In the genomic region with DNA sequence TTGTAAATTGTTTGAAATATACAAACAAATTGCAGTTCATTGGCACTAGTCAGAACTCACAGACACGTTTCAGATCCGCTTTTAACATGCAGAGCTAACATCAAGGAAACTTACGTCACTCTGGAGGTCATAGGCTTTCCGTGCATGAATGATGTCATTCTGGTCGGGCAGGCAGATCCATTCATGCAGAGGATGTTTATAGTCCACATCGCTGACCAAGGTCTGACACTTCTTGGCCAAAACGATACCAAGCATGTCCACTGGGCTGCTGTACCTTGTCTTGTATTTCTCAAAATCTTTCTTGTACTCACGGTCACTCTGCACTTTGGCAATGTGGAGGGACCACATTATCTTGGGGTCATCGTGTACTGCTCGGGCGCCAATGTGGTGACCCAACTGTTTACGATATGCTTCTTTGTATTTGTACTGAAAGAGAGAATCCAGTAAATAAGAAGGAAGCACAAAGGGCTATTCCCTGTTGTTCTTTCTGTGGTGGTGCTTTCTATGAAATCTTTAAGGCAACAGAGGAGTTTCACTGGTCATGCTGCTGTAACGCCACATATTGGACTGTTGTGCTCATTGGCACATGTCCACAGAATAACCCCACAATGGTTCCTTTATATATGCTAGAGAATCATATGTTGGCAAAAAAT, we compare ENCODE assay signal across 13 cellular contexts.
DNase-seq lines count a peak whose midpoint lies in the region; ATAC-seq and TF ChIP-seq lines count a peak whose summit lies in the region.
"Had no signal": no experiment of that assay in that cellular context is flagged by ENCODE, and none has a peak within 500 bp of the region (broad histone marks: within the 10 kb centered on the region; RNA-seq: fewer than 3 reads in every experiment).

No MANE protein-coding gene starts in this region.

- H3K36me3 ChIP-seq in HEK293 (ENCODE audit: control insufficient read depth in 2 of 2, insufficient read depth in 1 of 2, low read length in 2 of 2) (no peaks in the 10 kb centered on the region), Panc1 (ENCODE audit: control insufficient read depth, insufficient read depth, low read length) (no peaks in the 10 kb centered on the region), WERI-Rb-1 (no peaks in the 10 kb centered on the region)
- H3K36me3 ChIP-seq: lower lobe of right lung had no signal

- intact Hi-C loops in Panc1 (cut with micrococcal nuclease; ENCODE audit: unreplicated experiment): no loop called here

- H3K27me3 ChIP-seq in Panc1 (ENCODE audit: control insufficient read depth, insufficient read depth, low read length) (peaks cover 6% of the 10 kb centered on the region), WERI-Rb-1 (ENCODE audit: insufficient read depth, low read depth, severe bottlenecking) (no peaks in the 10 kb centered on the region)

- CTCF ChIA-PET in HEK293 (lab: Yijun Ruan, JAX) (no interaction called here), Panc1 (lab: Charles Lee) (no interaction called here)

- no peak for DNase-seq in Panc1 (ENCODE audit: low read depth, low spot score)
- DNase-seq in epithelial cell of esophagus (ENCODE audit: low read depth): peak; percentile 14
- no peak for DNase-seq in progenitor cell of endocrine pancreas (ENCODE audit: low spot score, unreplicated experiment)
- DNase-seq in DMS 273 (lab: John Stamatoyannopoulos, UW; ENCODE audit: unreplicated experiment): no peak
- no peak for DNase-seq in WERI-Rb-1
- no peak for DNase-seq in mesothelial cell of epicardium (ENCODE audit: low spot score in 2 of 2, unreplicated experiment in 2 of 2)
- DNase-seq in activated T-cell treated with anti-CD3 and anti-CD28 coated beads, Interleukin-2, amount 50 U/mL, for 72 hours: no peak
- DNase-seq: activated CD4-positive, alpha-beta memory T cell treated with anti-CD3 and anti-CD28 coated beads, Interleukin-2, amount 10 ng/mL, durations not matched to agents 7 days and 5 days; activated naive CD4-positive, alpha-beta T cell treated with anti-CD3 and anti-CD28 coated beads, Interleukin-2, amount 10 ng/mL, durations not matched to agents 7 days and 5 days; COR-L47; cortex of kidney; lower lobe of right lung had no signal

- H3K27me3 Mint-ChIP-seq in progenitor cell of endocrine pancreas: no peaks in the 10 kb centered on the region
- H3K27me3 Mint-ChIP-seq in mesothelial cell of epicardium (ENCODE audit: low read depth): no peaks in the 10 kb centered on the region
- no peaks in the 10 kb centered on the region for H3K27me3 Mint-ChIP-seq in activated T-cell treated with anti-CD3 and anti-CD28 coated beads, Interleukin-2, amount 50 U/mL, for 72 hours (ENCODE audit: low read depth)
- H3K27me3 Mint-ChIP-seq: activated naive CD4-positive, alpha-beta T cell treated with anti-CD3 and anti-CD28 coated beads, Interleukin-2, amount 10 ng/mL, durations not matched to agents 7 days and 5 days had no signal

- no TSS peak for BruUV-seq in Panc1 (replicated peaks; lab: Mats Ljungman, UMichigan)

- H3K4me1 ChIP-seq in HEK293 (ENCODE audit: control insufficient read depth, insufficient read depth, low read length) (no peaks in the 10 kb centered on the region), Panc1 (ENCODE audit: control insufficient read depth, insufficient read depth, low read length) (no peaks in the 10 kb centered on the region; the same call in 1 of the 2 replicates)
- H3K4me1 ChIP-seq: lower lobe of right lung had no signal

- H3K4me3 Mint-ChIP-seq in progenitor cell of endocrine pancreas (ENCODE audit: low read depth) (no peak overlapping the region), mesothelial cell of epicardium (no peak overlapping the region)
- no peak overlapping the region for H3K4me3 Mint-ChIP-seq in activated T-cell treated with anti-CD3 and anti-CD28 coated beads, Interleukin-2, amount 50 U/mL, for 72 hours
- H3K4me3 Mint-ChIP-seq: activated CD4-positive, alpha-beta memory T cell treated with anti-CD3 and anti-CD28 coated beads, Interleukin-2, amount 10 ng/mL, durations not matched to agents 7 days and 5 days; activated naive CD4-positive, alpha-beta T cell treated with anti-CD3 and anti-CD28 coated beads, Interleukin-2, amount 10 ng/mL, durations not matched to agents 7 days and 5 days had no signal

- TF ChIP-seq CTCF in HEK293 (tag by site-specific recombination; IDR thresholded peaks at IDR 0.05) (no peak), Panc1 (IDR thresholded peaks at IDR 0.05) (no peak), epithelial cell of esophagus (IDR thresholded peaks at IDR 0.05; ENCODE audit: insufficient read depth, low read depth, low read length, missing control alignments) (no peak), progenitor cell of endocrine pancreas (IDR thresholded peaks at IDR 0.05; ENCODE audit: unreplicated experiment) (no peak), WERI-Rb-1 (IDR thresholded peaks at IDR 0.05; ENCODE audit: low read depth, low read length) (no peak), mesothelial cell of epicardium (IDR thresholded peaks at IDR 0.05; ENCODE audit: unreplicated experiment) (no peak)

- H3K9me3 ChIP-seq in HEK293 (ENCODE audit: control insufficient read depth, insufficient read depth, low read depth, low read length): no peaks in the 10 kb centered on the region
- no peaks in the 10 kb centered on the region for H3K9me3 ChIP-seq in Panc1 (ENCODE audit: control insufficient read depth, insufficient read depth, low read depth, low read length)
- no peaks in the 10 kb centered on the region for H3K9me3 ChIP-seq in WERI-Rb-1 (ENCODE audit: severe bottlenecking)
- H3K9me3 ChIP-seq: lower lobe of right lung had no signal

- H3K27ac ChIP-seq in HEK293 (ENCODE audit: extremely low read depth, low read depth, low read length) (no peak overlapping the region), Panc1 (ENCODE audit: low read length) (no peak overlapping the region), WERI-Rb-1 (no peak overlapping the region)
- H3K27ac ChIP-seq: lower lobe of right lung had no signal

- POLR2A ChIA-PET in HEK293 (lab: Yijun Ruan, JAX) (no interaction called here), Panc1 (lab: Charles Lee) (no interaction called here)

- H3K4me3 ChIP-seq in HEK293 (ENCODE audit: low read depth, low read length): no peak overlapping the region
- H3K4me3 ChIP-seq in Panc1 (ENCODE audit: low read depth in 2 of 2, low read length in 2 of 2): no peak overlapping the region
- H3K4me3 ChIP-seq in epithelial cell of esophagus (ENCODE audit: low read length): no peak overlapping the region
- no peak overlapping the region for H3K4me3 ChIP-seq in WERI-Rb-1 (ENCODE audit: low read depth, low read length)
- H3K4me3 ChIP-seq: lower lobe of right lung had no signal

- no peaks in the 10 kb centered on the region for H3K36me3 Mint-ChIP-seq in progenitor cell of endocrine pancreas (ENCODE audit: insufficient read depth)
- no peaks in the 10 kb centered on the region for H3K36me3 Mint-ChIP-seq in mesothelial cell of epicardium
- H3K36me3 Mint-ChIP-seq in activated T-cell treated with anti-CD3 and anti-CD28 coated beads, Interleukin-2, amount 50 U/mL, for 72 hours (ENCODE audit: insufficient read depth in 2 of 2): no peaks in the 10 kb centered on the region

- H3K9me3 Mint-ChIP-seq in progenitor cell of endocrine pancreas (ENCODE audit: low read depth) (no peaks in the 10 kb centered on the region), mesothelial cell of epicardium (no peaks in the 10 kb centered on the region)
- H3K9me3 Mint-ChIP-seq in activated T-cell treated with anti-CD3 and anti-CD28 coated beads, Interleukin-2, amount 50 U/mL, for 72 hours: peaks cover 0 to 2% of the 10 kb centered on the region in 2 donors
- H3K9me3 Mint-ChIP-seq: activated CD4-positive, alpha-beta memory T cell treated with anti-CD3 and anti-CD28 coated beads, Interleukin-2, amount 10 ng/mL, durations not matched to agents 7 days and 5 days; activated naive CD4-positive, alpha-beta T cell treated with anti-CD3 and anti-CD28 coated beads, Interleukin-2, amount 10 ng/mL, durations not matched to agents 7 days and 5 days had no signal

- H3K27ac Mint-ChIP-seq in progenitor cell of endocrine pancreas (peak overlapping the region; percentile 80), mesothelial cell of epicardium (no peak overlapping the region)
- no peak overlapping the region for H3K27ac Mint-ChIP-seq in activated T-cell treated with anti-CD3 and anti-CD28 coated beads, Interleukin-2, amount 50 U/mL, for 72 hours
- H3K27ac Mint-ChIP-seq: activated CD4-positive, alpha-beta memory T cell treated with anti-CD3 and anti-CD28 coated beads, Interleukin-2, amount 10 ng/mL, durations not matched to agents 7 days and 5 days; activated naive CD4-positive, alpha-beta T cell treated with anti-CD3 and anti-CD28 coated beads, Interleukin-2, amount 10 ng/mL, durations not matched to agents 7 days and 5 days had no signal

- no peaks in the 10 kb centered on the region for H3K4me1 Mint-ChIP-seq in progenitor cell of endocrine pancreas (ENCODE audit: low read depth)
- H3K4me1 Mint-ChIP-seq in mesothelial cell of epicardium: peaks cover 19% of the 10 kb centered on the region
- H3K4me1 Mint-ChIP-seq in activated T-cell treated with anti-CD3 and anti-CD28 coated beads, Interleukin-2, amount 50 U/mL, for 72 hours (ENCODE audit: low read depth): peaks cover 9% of the 10 kb centered on the region

- peak; percentile 70; the same call in 1 of the 2 replicates for ATAC-seq in Panc1
- ATAC-seq in activated T-cell treated with anti-CD3 and anti-CD28 coated beads, Interleukin-2, amount 50 U/mL, for 72 hours (replicated peaks in 1 of 2): no peak

- in situ Hi-C loops in Panc1 (cut with HindIII; ENCODE audit: low pct_unique_long_range_greater_than_20kb, low sequenced_read_pairs): no loop called here

TF ChIP-seq in HEK293, 187 proteins besides CTCF, POLR2A, EP300 and RAD21 (continues in another document):
- TF ChIP-seq ZFP41 (tag by site-specific recombination; IDR thresholded peaks at IDR 0.05; ENCODE audit: borderline replicate concordance): no peak
- no peak for TF ChIP-seq ZNF19 (tag by site-specific recombination; IDR thresholded peaks at IDR 0.05; ENCODE audit: low read depth)
